In the genomic region with DNA sequence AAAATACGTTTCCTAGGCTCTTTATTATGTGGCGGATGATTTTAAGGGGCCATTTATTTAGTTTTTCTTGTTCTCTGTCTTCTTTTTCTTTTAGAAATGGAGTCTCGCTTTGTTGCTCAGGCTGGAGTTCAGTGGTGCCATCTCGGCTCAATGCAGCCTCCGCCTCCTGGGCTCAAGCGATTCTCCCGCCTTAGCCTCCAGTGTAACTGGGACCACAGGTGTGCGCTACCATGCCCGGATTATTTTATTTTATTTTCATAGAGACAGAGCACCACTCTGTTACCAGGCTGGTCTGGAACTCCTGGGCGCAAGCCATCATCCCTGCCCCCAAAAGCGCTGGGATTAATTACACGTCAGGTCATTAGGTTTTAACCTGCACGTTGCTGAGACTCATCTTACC, we compare ENCODE assay signal across 7 cellular contexts. TPM values are rescaled to one million over a fixed set of nuclear protein-coding genes. Genes with fewer than 3 reads are reported as not detected.
A peak's percentile ranks its signal among the peaks of the same experiment; 100 is the strongest.
DNase-seq lines count a peak whose midpoint lies in the region; ATAC-seq and TF ChIP-seq lines count a peak whose summit lies in the region.

No MANE protein-coding gene starts in this region.

- peaks cover 9% of the 10 kb centered on the region for H3K27me3 Mint-ChIP-seq in activated CD4-positive, alpha-beta memory T cell treated with anti-CD3 and anti-CD28 coated beads for 36 hours
- H3K27me3 Mint-ChIP-seq in stimulated activated memory B cell treated with anti-CD40 and anti-IgM and Interleukin-4, amounts not matched to agents 10 μg/mL and 1 μg/mL and 100 μg/mL, for 72 hours = no peaks in the 10 kb centered on the region

- peaks cover 51% of the 10 kb centered on the region for H3K79me2 ChIP-seq in hepatocyte

- peak overlapping the region; percentile 77 for H3K27ac Mint-ChIP-seq in activated CD4-positive, alpha-beta memory T cell treated with anti-CD3 and anti-CD28 coated beads for 36 hours
- peak overlapping the region; percentile 50 for H3K27ac Mint-ChIP-seq in stimulated activated memory B cell treated with anti-CD40 and anti-IgM and Interleukin-4, amounts not matched to agents 10 μg/mL and 1 μg/mL and 100 μg/mL, for 72 hours

- no peaks in the 10 kb centered on the region for H3K9me2 ChIP-seq in hepatocyte (replicated peaks; ENCODE audit: insufficient read depth)

- POLR2A ChIA-PET in activated CD4-positive, alpha-beta memory T cell treated with anti-CD3 and anti-CD28 coated beads for 36 hours (lab: Charles Lee) = interaction anchor here (0.7 to 1.4 kb wide), 2 partner anchors 49 to 54 kb away, joined by 3 read pairs; no protein-coding TSS in a partner anchor

- H3K4me3 ChIP-seq in HL-60 (replicated peaks; ENCODE audit: insufficient read depth, low read length) (peak overlapping the region; percentile 85), hepatocyte (peak overlapping the region; percentile 72)

- peaks cover 15% of the 10 kb centered on the region for H3K4me1 ChIP-seq in hepatocyte (ENCODE audit: insufficient read depth)

- no peaks in the 10 kb centered on the region for H3K9me3 Mint-ChIP-seq in activated CD4-positive, alpha-beta memory T cell treated with anti-CD3 and anti-CD28 coated beads for 36 hours
- no peaks in the 10 kb centered on the region for H3K9me3 Mint-ChIP-seq in stimulated activated memory B cell treated with anti-CD40 and anti-IgM and Interleukin-4, amounts not matched to agents 10 μg/mL and 1 μg/mL and 100 μg/mL, for 72 hours

- no peaks in the 10 kb centered on the region for H4K20me1 ChIP-seq in hepatocyte (ENCODE audit: insufficient read depth, poor library complexity, severe bottlenecking)

- peak overlapping the region; percentile 92 for H3K4me3 Mint-ChIP-seq in activated CD4-positive, alpha-beta memory T cell treated with anti-CD3 and anti-CD28 coated beads for 36 hours
- peak overlapping the region; percentile 87 for H3K4me3 Mint-ChIP-seq in stimulated activated memory B cell treated with anti-CD40 and anti-IgM and Interleukin-4, amounts not matched to agents 10 μg/mL and 1 μg/mL and 100 μg/mL, for 72 hours

- CTCF ChIA-PET in activated CD4-positive, alpha-beta memory T cell treated with anti-CD3 and anti-CD28 coated beads for 36 hours (lab: Charles Lee) = no interaction called here

- 57% methylated on average over 13 of the region's 13 CpGs for WGBS in hepatocyte (ENCODE audit: low lambda C conversion rate, missing lambda C conversion rate)

- H2AFZ ChIP-seq in hepatocyte = peak overlapping the region; percentile 9

- H3K36me3 Mint-ChIP-seq in activated CD4-positive, alpha-beta memory T cell treated with anti-CD3 and anti-CD28 coated beads for 36 hours = peaks cover 3% of the 10 kb centered on the region
- H3K36me3 Mint-ChIP-seq in stimulated activated memory B cell treated with anti-CD40 and anti-IgM and Interleukin-4, amounts not matched to agents 10 μg/mL and 1 μg/mL and 100 μg/mL, for 72 hours = peaks cover 2% of the 10 kb centered on the region

- DNase-seq in HL-60 (ENCODE audit: low read depth in 1 of 2, low spot score in 1 of 2) (no peak), hepatocyte (ENCODE audit: low spot score) (no peak), GM19240 (ENCODE audit: insufficient read length, low spot score) (no peak), AG20443 (ENCODE audit: low spot score) (no peak)
- no peak for DNase-seq in activated CD4-positive, alpha-beta memory T cell treated with anti-CD3 and anti-CD28 coated beads for 36 hours

- no peaks in the 10 kb centered on the region for H3K27me3 ChIP-seq in HL-60 (ENCODE audit: insufficient read depth, poor library complexity, severe bottlenecking)
- H3K27me3 ChIP-seq in hepatocyte = no peaks in the 10 kb centered on the region

- peaks cover 20% of the 10 kb centered on the region for H3K4me1 Mint-ChIP-seq in activated CD4-positive, alpha-beta memory T cell treated with anti-CD3 and anti-CD28 coated beads for 36 hours (ENCODE audit: low read depth)
- peaks cover 22% of the 10 kb centered on the region for H3K4me1 Mint-ChIP-seq in stimulated activated memory B cell treated with anti-CD40 and anti-IgM and Interleukin-4, amounts not matched to agents 10 μg/mL and 1 μg/mL and 100 μg/mL, for 72 hours

- H3K4me2 ChIP-seq in hepatocyte = peak overlapping the region; percentile 85

- H3K9me3 ChIP-seq in hepatocyte (ENCODE audit: low read depth) = no peaks in the 10 kb centered on the region

- TF ChIP-seq CTCF in HL-60 (IDR thresholded peaks at IDR 0.05; ENCODE audit: insufficient read depth, low read length) = no peak
- TF ChIP-seq CTCF in hepatocyte (IDR thresholded peaks at IDR 0.05; ENCODE audit: poor library complexity) = no peak

- no peak for ATAC-seq in stimulated activated memory B cell treated with anti-CD40 and anti-IgM and Interleukin-4, amounts not matched to agents 10 μg/mL and 1 μg/mL and 100 μg/mL, for 72 hours
- no peak for ATAC-seq in HG02885 (IDR thresholded peaks at IDR 0.05; ENCODE audit: poor library complexity, unreplicated experiment)

- H3K27ac ChIP-seq in HL-60 (replicated peaks) = peak overlapping the region; percentile 81
- H3K27ac ChIP-seq in hepatocyte = peak overlapping the region; percentile 94

- H3K36me3 ChIP-seq in hepatocyte (replicated peaks; ENCODE audit: insufficient read depth, low read depth) = no peaks in the 10 kb centered on the region

- intact Hi-C loops in activated CD4-positive, alpha-beta memory T cell treated with anti-CD3 and anti-CD28 coated beads for 36 hours (cut with micrococcal nuclease) = loop anchor here (5.0 to 10.0 kb wide), 2 partner anchors 270 to 588 kb away; a partner anchor contains a TSS

RNA-seq across cellular contexts. Expression of a gene that starts 1.6 kb away (rescaled TPM):
- 100 to 1,000 TPM; 115 to 119 TPM for total RNA-seq in activated CD4-positive, alpha-beta memory T cell treated with anti-CD3 and anti-CD28 coated beads for 36 hours
- total RNA-seq in hepatocyte = 17.1 and 30.8 TPM in 2 replicates
- 27.4 and 28.4 TPM in 2 replicates for polyA plus RNA-seq in hepatocyte
